Comparison of ENCODE assay signal across 8 cellular contexts in the genomic region with DNA sequence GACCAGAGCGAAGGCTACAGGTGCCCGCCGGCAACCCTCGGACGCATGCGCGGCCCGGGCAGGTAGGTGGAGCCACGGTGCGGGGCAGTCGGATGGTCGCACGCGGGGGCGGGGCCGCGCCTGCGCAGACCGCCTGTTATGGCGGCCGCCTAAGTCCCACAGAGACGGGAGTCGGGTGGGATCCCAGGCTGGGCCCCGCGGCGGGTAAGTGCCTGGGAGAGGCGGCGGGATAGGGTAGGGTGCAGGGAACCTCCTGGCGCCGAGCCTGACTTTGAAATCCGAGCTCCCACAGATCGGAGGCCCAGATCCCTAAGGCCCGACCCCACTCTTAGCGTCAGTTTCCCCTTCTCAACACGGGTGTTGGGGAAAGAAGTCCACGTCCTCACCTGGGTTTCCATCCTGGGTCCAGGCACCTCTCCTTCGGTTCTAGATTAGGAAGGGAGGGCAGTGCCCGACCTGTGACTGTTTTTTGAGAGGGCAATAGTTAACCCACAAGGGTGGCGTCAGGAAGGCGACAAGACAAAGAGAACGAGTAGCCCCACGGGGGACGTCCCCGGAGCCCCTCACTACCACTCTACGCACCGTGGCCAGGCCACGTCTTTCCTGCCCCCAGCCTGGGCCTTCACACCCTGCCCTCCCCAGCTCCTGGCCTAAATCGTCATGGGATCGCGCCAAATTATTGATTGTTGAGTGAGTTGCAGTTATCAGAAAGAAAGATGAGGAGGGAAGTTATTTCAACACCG. TPM values are rescaled to one million over a fixed set of nuclear protein-coding genes. Genes with fewer than 3 reads are reported as not detected.
DNase-seq lines count a peak whose midpoint lies in the region; ATAC-seq, FAIRE-seq and TF ChIP-seq lines count a peak whose summit lies in the region.

A gene with protein sequence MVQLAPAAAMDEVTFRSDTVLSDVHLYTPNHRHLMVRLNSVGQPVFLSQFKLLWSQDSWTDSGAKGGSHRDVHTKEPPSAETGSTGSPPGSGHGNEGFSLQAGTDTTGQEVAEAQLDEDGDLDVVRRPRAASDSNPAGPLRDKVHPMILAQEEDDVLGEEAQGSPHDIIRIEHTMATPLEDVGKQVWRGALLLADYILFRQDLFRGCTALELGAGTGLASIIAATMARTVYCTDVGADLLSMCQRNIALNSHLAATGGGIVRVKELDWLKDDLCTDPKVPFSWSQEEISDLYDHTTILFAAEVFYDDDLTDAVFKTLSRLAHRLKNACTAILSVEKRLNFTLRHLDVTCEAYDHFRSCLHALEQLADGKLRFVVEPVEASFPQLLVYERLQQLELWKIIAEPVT (plus strand): TSS at position 127 of the 743 bp plus-strand sequence. CDS start 3,968 bp downstream, outside the sequence.

- H3K27ac ChIP-seq in adrenal gland (peak within 1 kb of the TSS; percentile 52 to 88 (median 65)), heart right ventricle (peak within 1 kb of the TSS in 9 of 10 donors; percentile 57 to 92 (median 85)), transverse colon (peak within 1 kb of the TSS; percentile 69 to 92 (median 81))

- peak; percentile 96 for ATAC-seq in HG02798 (IDR thresholded peaks at IDR 0.05; ENCODE audit: poor library complexity, unreplicated experiment)
- ATAC-seq in heart right ventricle = peak; percentile 98 to 99 (median 99)

- H3K4me1 ChIP-seq in adrenal gland (replicated peaks in 1 of 2) = peaks cover 10 to 29% of the 10 kb centered on the region in 2 donors
- H3K4me1 ChIP-seq in heart right ventricle = peaks cover 0 to 24% (median 19%) of the 10 kb centered on the region in 9 donors
- peaks cover 0 to 14% (median 4%) of the 10 kb centered on the region in 4 donors for H3K4me1 ChIP-seq in transverse colon

- 0% methylated on average over 20 to 51 of the region's 51 CpGs for whole genome bisulfite sequencing in adrenal gland, 4 donors
- 0 to 1% methylated on average over 51 of the region's 51 CpGs for WGBS in heart right ventricle, 2 donors
- 0% methylated on average over 28 of the region's 51 CpGs; no CpG with 5 or more reads in 1 of the 2 donors for WGBS in transverse colon (ENCODE audit: low coverage in 1 of 2), 2 donors

- peak; percentile 81 for TF ChIP-seq POLR2A in GM12892 (IDR thresholded peaks at IDR 0.05; ENCODE audit: low read depth, low read length)
- TF ChIP-seq POLR2A in adrenal gland (IDR thresholded peaks at IDR 0.05) = peak; percentile 60 to 65
- TF ChIP-seq POLR2A in transverse colon (IDR thresholded peaks at IDR 0.05) = peak; percentile 85

- TF ChIP-seq CTCF in adrenal gland (IDR thresholded peaks at IDR 0.05) (no peak), heart right ventricle (IDR thresholded peaks at IDR 0.05) (no peak), transverse colon (IDR thresholded peaks at IDR 0.05) (no peak)

- intact Hi-C loops in T-helper 1 cell treated with Interleukin-12 subunit alpha and Interleukin-12 subunit beta and Interleukin-4 antibody, amounts not matched to agents 30 ng/mL and 1 ng/mL, for 36 hours (cut with micrococcal nuclease) = loop anchor here (1.0 to 5.0 kb wide), 7 partner anchors 53 to 469 kb away; partner anchors contain the start of genes ABAT, CARHSP1, HAPSTR1 and PMM2
- intact Hi-C loops in adrenal gland (cut with DNase I) = no loop called here
- intact Hi-C loops in heart right ventricle (cut with DNase I) = loop anchor here in 2 of 10 donors (5.0 kb wide), 2 partner anchors 49 to 54 kb away; no protein-coding TSS in a partner anchor
- intact Hi-C loops in posterior cingulate gyrus (cut with DNase I) = loop anchor here (5.0 kb wide), 1 partner anchor 54 kb away; no protein-coding TSS in a partner anchor
- intact Hi-C loops in transverse colon (cut with DNase I; ENCODE audit: low total_unique reads) = no loop called here

- in situ Hi-C loops in transverse colon (cut with MboI; ENCODE audit: low pct_ligation_motif_present in 1 of 4, low pct_unique_long_range_greater_than_20kb in 1 of 4, low sequenced_read_pairs in 3 of 4) = no loop called here

- no peaks in the 10 kb centered on the region for H3K9me3 ChIP-seq in adrenal gland (replicated peaks in 1 of 3)
- no peaks in the 10 kb centered on the region for H3K9me3 ChIP-seq in heart right ventricle
- H3K9me3 ChIP-seq in transverse colon = no peaks in the 10 kb centered on the region

- TF ChIP-seq EP300 in transverse colon (IDR thresholded peaks at IDR 0.05; ENCODE audit: low read depth) = no peak

- H3K36me3 ChIP-seq in adrenal gland (replicated peaks in 1 of 2) (peaks cover 0 to 14% of the 10 kb centered on the region in 2 donors), heart right ventricle (peaks cover 0 to 29% (median 13%) of the 10 kb centered on the region in 9 donors), transverse colon (peaks cover 0 to 11% (median 5%) of the 10 kb centered on the region in 4 donors)

- H3K4me3 ChIP-seq in adrenal gland (peak within 1 kb of the TSS; percentile 30 to 91 (median 67)), heart right ventricle (peak within 1 kb of the TSS; percentile 71 to 99 (median 84)), transverse colon (peak within 1 kb of the TSS; percentile 51 to 99 (median 80))

- peak; percentile 96 for DNase-seq in GM12892 (ENCODE audit: insufficient read length)
- peak; percentile 54 for DNase-seq in NCI-H1436 treated with DMSO at 0.1 percent for 48 hours (lab: John Stamatoyannopoulos, UW)
- DNase-seq in adrenal gland = peak; percentile 84 to 93 (median 91)
- DNase-seq in heart right ventricle = peak; percentile 89 to 96
- DNase-seq in posterior cingulate gyrus = peak; percentile 81 to 99 (median 90)
- peak; percentile 93 for DNase-seq in transverse colon

- FAIRE-seq in GM12892 (lab: Jason Lieb, UNC) = peak; percentile 98

- H3K27me3 ChIP-seq in adrenal gland (no peaks in the 10 kb centered on the region), heart right ventricle (no peaks in the 10 kb centered on the region), transverse colon (no peaks in the 10 kb centered on the region)

RNA-seq across cellular contexts. Expression of the gene that starts here (rescaled TPM):
- polyA plus RNA-seq in GM12892 (2012; ENCODE audit: missing spikeins) = 18.0 TPM
- 32.5 and 32.9 TPM in 2 replicates for total RNA-seq in T-helper 1 cell treated with Interleukin-12 subunit alpha and Interleukin-12 subunit beta and Interleukin-4 antibody, amounts not matched to agents 30 ng/mL and 1 ng/mL, for 36 hours
- total RNA-seq in adrenal gland (10 to 100 TPM in 7 of 8 donors, 1 to 10 TPM in 1; 8.4 to 38.9 (median 22.3) TPM), heart right ventricle (10 to 100 TPM; 23.5 to 36.4 (median 32.9) TPM), transverse colon (10 to 100 TPM; 30.0 to 71.0 (median 53.9) TPM)
- polyA plus RNA-seq in adrenal gland (10 to 100 TPM; 19.7 to 67.1 (median 41.6) TPM), heart right ventricle (10 to 100 TPM; 53.3 to 64.5 TPM)

Comparison
In these comparisons a context has a peak if more than half of its experiments do, and no peak if none do; other contexts are left out.
1. Peak in every context shown above with its lines: DNase-seq, ATAC-seq, H3K4me3 ChIP-seq and H3K27ac ChIP-seq.
2. intact Hi-C loops: an anchor here in T-helper 1 cell treated with Interleukin-12 subunit alpha and Interleukin-12 subunit beta and Interleukin-4 antibody, amounts not matched to agents 30 ng/mL and 1 ng/mL, for 36 hours (1.0 to 5.0 kb wide) and posterior cingulate gyrus (5.0 kb wide); none called in adrenal gland and transverse colon.